ENCODE assay signal across 10 cellular contexts in genomic region chr12:115135800-115136211, GRCh38.
DNase-seq lines count a peak whose midpoint lies in the region; ATAC-seq lines count a peak whose summit lies in the region.
"Had no signal": no experiment of that assay in that cellular context is flagged by ENCODE, and none has a peak within 500 bp of the region (broad histone marks: within the 10 kb centered on the region; RNA-seq: fewer than 3 reads in every experiment).

No MANE protein-coding gene starts in this region.

- DNase-seq in Caki2 (ENCODE audit: low read depth) = peak; percentile 5
- DNase-seq in SHP77 (lab: John Stamatoyannopoulos, UW) = peak; percentile 66 to 76
- peak; percentile 86 for DNase-seq in Right ventricle myocardium superior
- peak in 9 of 10 donors; percentile 18 to 89 (median 44) for DNase-seq in posterior cingulate gyrus
- DNase-seq in RKO (ENCODE audit: low spot score) = no peak
- DNase-seq: activated CD4-positive, alpha-beta memory T cell treated with anti-CD3 and anti-CD28 coated beads, Interleukin-2, amount 10 ng/mL, durations not matched to agents 7 days and 5 days; naive B cell had no signal

- intact Hi-C loops in Right ventricle myocardium superior (cut with DNase I) (no loop called here), posterior cingulate gyrus (cut with DNase I) (no loop called here)

- in situ Hi-C loops in Caki2 (cut with HindIII; ENCODE audit: low pct_unique_long_range_greater_than_20kb, low sequenced_read_pairs) = no loop called here

- ATAC-seq in Right ventricle myocardium superior (ENCODE audit: poor library complexity) (peak; percentile 98), GM21526 (IDR thresholded peaks at IDR 0.05; ENCODE audit: low FRiP score, unreplicated experiment) (no peak), GM21423 (IDR thresholded peaks at IDR 0.05; ENCODE audit: unreplicated experiment) (no peak), GM21723 (IDR thresholded peaks at IDR 0.05; ENCODE audit: unreplicated experiment) (no peak)
